ENCODE assay signal across 1 cellular context in the genomic region with DNA sequence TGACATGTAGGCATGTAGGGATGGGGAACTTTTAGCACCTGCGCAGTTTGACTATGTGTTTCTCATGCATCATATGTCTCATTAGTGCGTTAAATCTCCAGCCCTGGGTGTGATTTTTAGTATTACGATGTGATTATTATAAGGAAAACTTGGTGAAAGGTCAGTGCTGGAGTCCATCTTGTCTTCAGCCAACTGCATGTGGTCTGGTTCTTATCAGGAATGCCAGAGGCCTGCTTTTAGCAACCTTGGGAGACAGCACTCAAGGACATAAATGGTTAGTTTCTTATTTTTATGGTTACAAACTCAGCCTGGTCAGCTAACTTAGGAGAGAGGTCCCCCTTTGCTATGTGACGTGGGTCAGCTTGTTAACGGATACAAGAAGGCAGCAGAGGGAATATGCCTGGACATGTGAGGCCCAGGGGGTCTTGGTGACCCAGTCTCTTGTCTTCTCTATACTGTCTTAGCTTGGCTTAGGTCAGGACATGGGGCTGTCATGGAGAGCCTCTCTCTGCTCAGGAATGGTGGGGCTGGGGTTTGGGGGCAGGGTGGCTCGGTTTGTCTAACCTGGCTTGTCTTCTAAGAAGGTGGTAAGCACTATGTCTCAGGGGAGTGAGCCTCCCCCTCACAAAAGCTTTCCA.
TF ChIP-seq lines count a peak whose summit lies in the region.

No MANE protein-coding gene starts in this region.

TF ChIP-seq in H1, 55 proteins besides CTCF, POLR2A, EP300 and RAD21:
- TF ChIP-seq CEBPB (IDR thresholded peaks at IDR 0.05; ENCODE audit: low read depth, low read length): no peak
- no peak for TF ChIP-seq HDAC2 (IDR thresholded peaks at IDR 0.05; ENCODE audit: borderline replicate concordance in 1 of 2, low read depth in 2 of 2, low read length in 2 of 2)
- no peak for TF ChIP-seq CTBP2 (IDR thresholded peaks at IDR 0.05; ENCODE audit: borderline replicate concordance, insufficient read depth, insufficient read length, low read length)
- TF ChIP-seq, protein P1, sequence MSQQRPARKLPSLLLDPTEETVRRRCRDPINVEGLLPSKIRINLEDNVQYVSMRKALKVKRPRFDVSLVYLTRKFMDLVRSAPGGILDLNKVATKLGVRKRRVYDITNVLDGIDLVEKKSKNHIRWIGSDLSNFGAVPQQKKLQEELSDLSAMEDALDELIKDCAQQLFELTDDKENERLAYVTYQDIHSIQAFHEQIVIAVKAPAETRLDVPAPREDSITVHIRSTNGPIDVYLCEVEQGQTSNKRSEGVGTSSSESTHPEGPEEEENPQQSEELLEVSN (IDR thresholded peaks at IDR 0.05): no peak
- TF ChIP-seq RBBP5 (IDR thresholded peaks at IDR 0.05; ENCODE audit: borderline replicate concordance, low read depth, low read length): no peak
- no peak for TF ChIP-seq ZNF274 (IDR thresholded peaks at IDR 0.05; ENCODE audit: borderline replicate concordance, extremely low read depth, low read length)
- TF ChIP-seq CBX5 (IDR thresholded peaks at IDR 0.05; ENCODE audit: low read depth, low read length): no peak
- no peak for TF ChIP-seq RNF2 (IDR thresholded peaks at IDR 0.05; ENCODE audit: borderline replicate concordance, low read depth, low read length, missing control alignments, poor library complexity, severe bottlenecking)
- TF ChIP-seq CBX8 (IDR thresholded peaks at IDR 0.05; ENCODE audit: borderline replicate concordance, low read depth, low read length): no peak
- TF ChIP-seq, protein P2, sequence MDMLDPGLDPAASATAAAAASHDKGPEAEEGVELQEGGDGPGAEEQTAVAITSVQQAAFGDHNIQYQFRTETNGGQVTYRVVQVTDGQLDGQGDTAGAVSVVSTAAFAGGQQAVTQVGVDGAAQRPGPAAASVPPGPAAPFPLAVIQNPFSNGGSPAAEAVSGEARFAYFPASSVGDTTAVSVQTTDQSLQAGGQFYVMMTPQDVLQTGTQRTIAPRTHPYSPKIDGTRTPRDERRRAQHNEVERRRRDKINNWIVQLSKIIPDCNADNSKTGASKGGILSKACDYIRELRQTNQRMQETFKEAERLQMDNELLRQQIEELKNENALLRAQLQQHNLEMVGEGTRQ (IDR thresholded peaks at IDR 0.05; ENCODE audit: low read length): no peak
- TF ChIP-seq CHD2 (IDR thresholded peaks at IDR 0.05; ENCODE audit: low read length): no peak
- no peak for TF ChIP-seq TAF1 (IDR thresholded peaks at IDR 0.05; ENCODE audit: low read depth, low read length)
- no peak for TF ChIP-seq EGR1 (IDR thresholded peaks at IDR 0.05; ENCODE audit: borderline replicate concordance, low read depth, low read length)
- no peak for TF ChIP-seq SRF (IDR thresholded peaks at IDR 0.05; ENCODE audit: low read depth, low read length)
- TF ChIP-seq EZH2 (IDR thresholded peaks at IDR 0.05; ENCODE audit: low read depth, low read length, severe bottlenecking): no peak
- no peak for TF ChIP-seq JUND (IDR thresholded peaks at IDR 0.05; ENCODE audit: low read length)
- no peak for TF ChIP-seq HDAC6 (IDR thresholded peaks at IDR 0.05; ENCODE audit: low read depth, low read length)
- no peak for TF ChIP-seq TEAD4 (IDR thresholded peaks at IDR 0.05; ENCODE audit: low read depth, low read length)
- TF ChIP-seq BCL11A (IDR thresholded peaks at IDR 0.05; ENCODE audit: low read depth in 2 of 2, low read length in 2 of 2): no peak
- TF ChIP-seq PHF8 (conservative IDR thresholded peaks at IDR 0.05; ENCODE audit: low read depth, low read length): no peak
